In genomic region chr2:61764035-61764800, GRCh38 we compare ENCODE assay signal across 8 cellular contexts.
A peak's percentile ranks its signal among the peaks of the same experiment; 100 is the strongest.
DNase-seq lines count a peak whose midpoint lies in the region; ATAC-seq and TF ChIP-seq lines count a peak whose summit lies in the region.

No MANE protein-coding gene starts in this region.

- H3K79me2 ChIP-seq in mammary epithelial cell (ENCODE audit: insufficient read depth, low read length), result peaks cover 5% of the 10 kb centered on the region

- H3K27ac ChIP-seq in AG04450 (ENCODE audit: low read depth, low read length), result peak overlapping the region; percentile 100
- H3K27ac ChIP-seq in WERI-Rb-1, result peak overlapping the region; percentile 97
- H3K27ac ChIP-seq in mammary epithelial cell (ENCODE audit: insufficient read depth, low read depth, low read length), result peak overlapping the region; percentile 99
- H3K27ac ChIP-seq in iPS-20b (ENCODE audit: low read length), result peak overlapping the region; percentile 40
- peak overlapping the region; percentile 63 to 98 (median 95) for H3K27ac ChIP-seq in skin epidermis

- in situ Hi-C loops in mammary epithelial cell (cut with MboI; ENCODE audit: low sequenced_read_pairs in 2 of 2), result no loop called here

- peak overlapping the region; percentile 74 for H3K4me2 ChIP-seq in mammary epithelial cell (ENCODE audit: insufficient read depth, low read depth, low read length)

- H3K36me3 ChIP-seq in WERI-Rb-1 (no peaks in the 10 kb centered on the region), mammary epithelial cell (ENCODE audit: insufficient read depth, low read length) (no peaks in the 10 kb centered on the region), iPS-20b (ENCODE audit: insufficient read depth, low read depth, low read length) (no peaks in the 10 kb centered on the region)

- H3K4me3 ChIP-seq in AG04450 (ENCODE audit: low read depth, low read length), result peak overlapping the region; percentile 82
- H3K4me3 ChIP-seq in WERI-Rb-1 (ENCODE audit: low read depth, low read length), result peak overlapping the region; percentile 57
- peak overlapping the region; percentile 65 to 75 (median 67) for H3K4me3 ChIP-seq in mammary epithelial cell (replicated peaks in 1 of 3; ENCODE audit: insufficient read depth in 1 of 3, low read depth in 2 of 3, low read length in 3 of 3)
- peak overlapping the region; percentile 79 for H3K4me3 ChIP-seq in iPS-20b (ENCODE audit: low read length)
- peak overlapping the region; percentile 54 to 70 (median 59) for H3K4me3 ChIP-seq in skin epidermis

- intact Hi-C loops in mammary epithelial cell (cut with micrococcal nuclease), result loop anchor here (1.0 to 5.0 kb wide), 2 partner anchors 72 to 226 kb away; partner anchors contain the start of gene XPO1

- TSS peak; percentile 87 for BruUV-seq in mammary epithelial cell (replicated peaks; lab: Mats Ljungman, UMichigan)

- dilution Hi-C loops in mammary epithelial cell (cut with HindIII; ENCODE audit: low sequenced_read_pairs), result no loop called here

- H3K27me3 ChIP-seq in AG04450 (ENCODE audit: control insufficient read depth, insufficient read depth, low read length) (no peaks in the 10 kb centered on the region), WERI-Rb-1 (ENCODE audit: insufficient read depth, low read depth, severe bottlenecking) (no peaks in the 10 kb centered on the region), mammary epithelial cell (ENCODE audit: insufficient read depth, low read length) (no peaks in the 10 kb centered on the region), iPS-20b (ENCODE audit: insufficient read depth, low read length) (peaks cover 3% of the 10 kb centered on the region; the same call in 1 of the 2 replicates)

- peak overlapping the region; percentile 98 for H3K9ac ChIP-seq in mammary epithelial cell (ENCODE audit: insufficient read depth, low read length)
- H3K9ac ChIP-seq in iPS-20b (ENCODE audit: low read depth, low read length), result peak overlapping the region; percentile 91

- DNase-seq in AG04450 (ENCODE audit: low read depth, low spot score), result peak; percentile 97
- peak; percentile 86 for DNase-seq in NCI-H2196 treated with DMSO at 0.1 percent for 48 hours (lab: John Stamatoyannopoulos, UW; ENCODE audit: unreplicated experiment)
- DNase-seq in WERI-Rb-1, result peak; percentile 99
- peak; percentile 99 for DNase-seq in mammary epithelial cell

- H3K9me3 ChIP-seq in AG04450 (ENCODE audit: control insufficient read depth, insufficient read depth, low read length) (peaks cover 7% of the 10 kb centered on the region), WERI-Rb-1 (ENCODE audit: severe bottlenecking) (no peaks in the 10 kb centered on the region), mammary epithelial cell (replicated peaks; ENCODE audit: insufficient read depth, low read length) (no peaks in the 10 kb centered on the region), iPS-20b (ENCODE audit: insufficient read depth, low read depth, low read length) (no peaks in the 10 kb centered on the region)

- POLR2A ChIA-PET in AG04450 (lab: Yijun Ruan, JAX), result interaction anchor here (0.6 to 1.5 kb wide), 6 partner anchors 17 to 586 kb away, joined by 3 to 10 read pairs (median 4); partner anchors contain the start of genes FAM161A and XPO1

- no peaks in the 10 kb centered on the region for H4K20me1 ChIP-seq in mammary epithelial cell (ENCODE audit: insufficient read depth, low read length)

- H2AFZ ChIP-seq in mammary epithelial cell (ENCODE audit: low read depth, low read length), result peak overlapping the region; percentile 86

- peaks cover 8% of the 10 kb centered on the region for H3K4me1 ChIP-seq in mammary epithelial cell (ENCODE audit: insufficient read depth, low read length)
- H3K4me1 ChIP-seq in iPS-20b (ENCODE audit: insufficient read depth, low read length), result no peaks in the 10 kb centered on the region

- 6% methylated on average over 35 of the region's 70 CpGs for WGBS in mammary epithelial cell (ENCODE audit: low coverage, missing lambda C conversion rate)

- CTCF ChIA-PET in AG04450 (lab: Charles Lee), result interaction anchor here (0.6 kb wide), 1 partner anchor 284 kb away, joined by 3 read pairs; no protein-coding TSS in a partner anchor
- CTCF ChIA-PET in mammary epithelial cell (lab: Charles Lee; ENCODE audit: low non-redundant PET), result no interaction called here

- TF ChIP-seq CTCF in AG04450 (IDR thresholded peaks at IDR 0.05; ENCODE audit: low read depth, low read length) (no peak), WERI-Rb-1 (IDR thresholded peaks at IDR 0.05; ENCODE audit: low read depth, low read length) (no peak), mammary epithelial cell (conservative IDR thresholded peaks at IDR 0.05 in 1 of 2, IDR thresholded peaks at IDR 0.05 in 1 of 2; ENCODE audit: extremely low read depth in 1 of 2, insufficient read depth in 1 of 2, low read depth in 1 of 2, low read length in 2 of 2) (no peak)

- ATAC-seq in GM18907 (IDR thresholded peaks at IDR 0.05; ENCODE audit: unreplicated experiment) (peak; percentile 98), HG03139 (IDR thresholded peaks at IDR 0.05; ENCODE audit: unreplicated experiment) (peak; percentile 98)

Comparison
In these comparisons a context has a peak if more than half of its experiments do, and no peak if none do; other contexts are left out.
1. Peak in every context shown above with its lines: DNase-seq, ATAC-seq, H3K4me3 ChIP-seq and H3K27ac ChIP-seq.
2. H3K27ac ChIP-seq: peak in every context shown above with its lines; median percentile 100 in AG04450; 99 in mammary epithelial cell; 97 in WERI-Rb-1; 95 in skin epidermis; 40 in iPS-20b.